ENCODE assay signal across 1 cellular context in the genomic region with DNA sequence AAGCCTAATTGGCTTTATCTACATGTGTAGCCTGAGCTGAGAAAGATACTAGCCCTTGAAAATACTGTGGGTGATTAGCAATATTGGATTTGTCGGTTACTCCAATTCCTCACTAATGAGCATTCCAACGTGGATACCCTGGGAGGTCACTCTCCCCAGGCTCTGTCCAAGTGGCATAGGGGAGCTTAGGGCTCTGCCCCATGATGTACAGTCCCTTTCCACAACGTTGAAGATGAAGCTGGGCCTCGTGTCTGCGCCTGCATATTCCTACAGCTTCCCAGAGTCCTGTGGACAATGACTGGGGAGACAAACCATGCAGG.
TF ChIP-seq lines count a peak whose summit lies in the region.

No MANE protein-coding gene starts in this region.

TF ChIP-seq in K562, 482 proteins besides CTCF, POLR2A, EP300 and RAD21 (continued from another document and continues in another):
- no peak for TF ChIP-seq NCOA1 (IDR thresholded peaks at IDR 0.05; ENCODE audit: low read depth)
- no peak for TF ChIP-seq ETS2 (tag; IDR thresholded peaks at IDR 0.05; ENCODE audit: borderline replicate concordance, poor library complexity, severe bottlenecking)
- no peak for TF ChIP-seq ZNF232 (CRISPR knock-in tag; IDR thresholded peaks at IDR 0.05)
- TF ChIP-seq PHB2 (IDR thresholded peaks at IDR 0.05; ENCODE audit: low read depth) = no peak
- TF ChIP-seq, protein P1, sequence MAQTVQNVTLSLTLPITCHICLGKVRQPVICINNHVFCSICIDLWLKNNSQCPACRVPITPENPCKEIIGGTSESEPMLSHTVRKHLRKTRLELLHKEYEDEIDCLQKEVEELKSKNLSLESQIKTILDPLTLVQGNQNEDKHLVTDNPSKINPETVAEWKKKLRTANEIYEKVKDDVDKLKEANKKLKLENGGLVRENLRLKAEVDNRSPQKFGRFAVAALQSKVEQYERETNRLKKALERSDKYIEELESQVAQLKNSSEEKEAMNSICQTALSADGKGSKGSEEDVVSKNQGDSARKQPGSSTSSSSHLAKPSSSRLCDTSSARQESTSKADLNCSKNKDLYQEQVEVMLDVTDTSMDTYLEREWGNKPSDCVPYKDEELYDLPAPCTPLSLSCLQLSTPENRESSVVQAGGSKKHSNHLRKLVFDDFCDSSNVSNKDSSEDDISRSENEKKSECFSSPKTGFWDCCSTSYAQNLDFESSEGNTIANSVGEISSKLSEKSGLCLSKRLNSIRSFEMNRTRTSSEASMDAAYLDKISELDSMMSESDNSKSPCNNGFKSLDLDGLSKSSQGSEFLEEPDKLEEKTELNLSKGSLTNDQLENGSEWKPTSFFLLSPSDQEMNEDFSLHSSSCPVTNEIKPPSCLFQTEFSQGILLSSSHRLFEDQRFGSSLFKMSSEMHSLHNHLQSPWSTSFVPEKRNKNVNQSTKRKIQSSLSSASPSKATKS (CRISPR knock-in tag; IDR thresholded peaks at IDR 0.05) = no peak
- TF ChIP-seq, protein P2, sequence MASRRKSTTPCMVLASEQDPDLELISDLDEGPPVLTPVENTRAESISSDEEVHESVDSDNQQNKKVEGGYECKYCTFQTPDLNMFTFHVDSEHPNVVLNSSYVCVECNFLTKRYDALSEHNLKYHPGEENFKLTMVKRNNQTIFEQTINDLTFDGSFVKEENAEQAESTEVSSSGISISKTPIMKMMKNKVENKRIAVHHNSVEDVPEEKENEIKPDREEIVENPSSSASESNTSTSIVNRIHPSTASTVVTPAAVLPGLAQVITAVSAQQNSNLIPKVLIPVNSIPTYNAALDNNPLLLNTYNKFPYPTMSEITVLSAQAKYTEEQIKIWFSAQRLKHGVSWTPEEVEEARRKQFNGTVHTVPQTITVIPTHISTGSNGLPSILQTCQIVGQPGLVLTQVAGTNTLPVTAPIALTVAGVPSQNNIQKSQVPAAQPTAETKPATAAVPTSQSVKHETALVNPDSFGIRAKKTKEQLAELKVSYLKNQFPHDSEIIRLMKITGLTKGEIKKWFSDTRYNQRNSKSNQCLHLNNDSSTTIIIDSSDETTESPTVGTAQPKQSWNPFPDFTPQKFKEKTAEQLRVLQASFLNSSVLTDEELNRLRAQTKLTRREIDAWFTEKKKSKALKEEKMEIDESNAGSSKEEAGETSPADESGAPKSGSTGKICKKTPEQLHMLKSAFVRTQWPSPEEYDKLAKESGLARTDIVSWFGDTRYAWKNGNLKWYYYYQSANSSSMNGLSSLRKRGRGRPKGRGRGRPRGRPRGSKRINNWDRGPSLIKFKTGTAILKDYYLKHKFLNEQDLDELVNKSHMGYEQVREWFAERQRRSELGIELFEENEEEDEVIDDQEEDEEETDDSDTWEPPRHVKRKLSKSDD (conservative IDR thresholded peaks at IDR 0.05; ENCODE audit: low read length) = no peak
- TF ChIP-seq, protein P3, sequence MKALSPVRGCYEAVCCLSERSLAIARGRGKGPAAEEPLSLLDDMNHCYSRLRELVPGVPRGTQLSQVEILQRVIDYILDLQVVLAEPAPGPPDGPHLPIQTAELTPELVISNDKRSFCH (CRISPR knock-in tag; IDR thresholded peaks at IDR 0.05) = no peak
- TF ChIP-seq, protein P3 (tag; IDR thresholded peaks at IDR 0.05) = no peak
- TF ChIP-seq, protein P4, sequence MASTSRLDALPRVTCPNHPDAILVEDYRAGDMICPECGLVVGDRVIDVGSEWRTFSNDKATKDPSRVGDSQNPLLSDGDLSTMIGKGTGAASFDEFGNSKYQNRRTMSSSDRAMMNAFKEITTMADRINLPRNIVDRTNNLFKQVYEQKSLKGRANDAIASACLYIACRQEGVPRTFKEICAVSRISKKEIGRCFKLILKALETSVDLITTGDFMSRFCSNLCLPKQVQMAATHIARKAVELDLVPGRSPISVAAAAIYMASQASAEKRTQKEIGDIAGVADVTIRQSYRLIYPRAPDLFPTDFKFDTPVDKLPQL (IDR thresholded peaks at IDR 0.05; ENCODE audit: extremely low read depth, insufficient read length) = no peak
- TF ChIP-seq, protein P5, sequence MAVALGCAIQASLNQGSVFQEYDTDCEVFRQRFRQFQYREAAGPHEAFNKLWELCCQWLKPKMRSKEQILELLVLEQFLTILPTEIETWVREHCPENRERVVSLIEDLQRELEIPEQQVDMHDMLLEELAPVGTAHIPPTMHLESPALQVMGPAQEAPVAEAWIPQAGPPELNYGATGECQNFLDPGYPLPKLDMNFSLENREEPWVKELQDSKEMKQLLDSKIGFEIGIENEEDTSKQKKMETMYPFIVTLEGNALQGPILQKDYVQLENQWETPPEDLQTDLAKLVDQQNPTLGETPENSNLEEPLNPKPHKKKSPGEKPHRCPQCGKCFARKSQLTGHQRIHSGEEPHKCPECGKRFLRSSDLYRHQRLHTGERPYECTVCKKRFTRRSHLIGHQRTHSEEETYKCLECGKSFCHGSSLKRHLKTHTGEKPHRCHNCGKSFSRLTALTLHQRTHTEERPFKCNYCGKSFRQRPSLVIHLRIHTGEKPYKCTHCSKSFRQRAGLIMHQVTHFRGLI (CRISPR knock-in tag; IDR thresholded peaks at IDR 0.05) = no peak
- TF ChIP-seq, protein P6, sequence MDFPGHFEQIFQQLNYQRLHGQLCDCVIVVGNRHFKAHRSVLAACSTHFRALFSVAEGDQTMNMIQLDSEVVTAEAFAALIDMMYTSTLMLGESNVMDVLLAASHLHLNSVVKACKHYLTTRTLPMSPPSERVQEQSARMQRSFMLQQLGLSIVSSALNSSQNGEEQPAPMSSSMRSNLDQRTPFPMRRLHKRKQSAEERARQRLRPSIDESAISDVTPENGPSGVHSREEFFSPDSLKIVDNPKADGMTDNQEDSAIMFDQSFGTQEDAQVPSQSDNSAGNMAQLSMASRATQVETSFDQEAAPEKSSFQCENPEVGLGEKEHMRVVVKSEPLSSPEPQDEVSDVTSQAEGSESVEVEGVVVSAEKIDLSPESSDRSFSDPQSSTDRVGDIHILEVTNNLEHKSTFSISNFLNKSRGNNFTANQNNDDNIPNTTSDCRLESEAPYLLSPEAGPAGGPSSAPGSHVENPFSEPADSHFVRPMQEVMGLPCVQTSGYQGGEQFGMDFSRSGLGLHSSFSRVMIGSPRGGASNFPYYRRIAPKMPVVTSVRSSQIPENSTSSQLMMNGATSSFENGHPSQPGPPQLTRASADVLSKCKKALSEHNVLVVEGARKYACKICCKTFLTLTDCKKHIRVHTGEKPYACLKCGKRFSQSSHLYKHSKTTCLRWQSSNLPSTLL (IDR thresholded peaks at IDR 0.05) = no peak
- no peak for TF ChIP-seq ASH1L (IDR thresholded peaks at IDR 0.05; ENCODE audit: borderline replicate concordance, low read depth, partially characterized antibody)
- TF ChIP-seq ZNF384 (IDR thresholded peaks at IDR 0.05; ENCODE audit: low read depth, low read length) = no peak
- peak; percentile 24; the same call in 1 of the 2 replicates for TF ChIP-seq BCL6 (CRISPR knock-in tag; IDR thresholded peaks at IDR 0.05)
- 0 out of 2 replicates have a peak, but pooled peaks have one; percentile 17 for TF ChIP-seq EP400 (IDR thresholded peaks at IDR 0.05)
- TF ChIP-seq ZKSCAN8 (CRISPR knock-in tag; IDR thresholded peaks at IDR 0.05) = 0 out of 2 replicates have a peak, but pooled peaks have one; percentile 27
- peak; percentile 34; the same call in 1 of the 2 replicates for TF ChIP-seq ZNF717 (CRISPR knock-in tag; IDR thresholded peaks at IDR 0.05)
- no peak for TF ChIP-seq NCOR1 (IDR thresholded peaks at IDR 0.05)
- TF ChIP-seq GTF2E2 (tag; IDR thresholded peaks at IDR 0.05) = no peak
- TF ChIP-seq, protein P7, sequence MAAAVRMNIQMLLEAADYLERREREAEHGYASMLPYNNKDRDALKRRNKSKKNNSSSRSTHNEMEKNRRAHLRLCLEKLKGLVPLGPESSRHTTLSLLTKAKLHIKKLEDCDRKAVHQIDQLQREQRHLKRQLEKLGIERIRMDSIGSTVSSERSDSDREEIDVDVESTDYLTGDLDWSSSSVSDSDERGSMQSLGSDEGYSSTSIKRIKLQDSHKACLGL (CRISPR knock-in tag; IDR thresholded peaks at IDR 0.05; ENCODE audit: borderline replicate concordance, poor library complexity, severe bottlenecking) = no peak
- no peak for TF ChIP-seq ZSCAN29 (IDR thresholded peaks at IDR 0.05)
- TF ChIP-seq PTBP1 (IDR thresholded peaks at IDR 0.05; ENCODE audit: low read depth, low read length) = no peak
- peak in 1 of 2 experiments; percentile 8; a peak in 1 of 4 replicates for TF ChIP-seq TEAD1 (CRISPR knock-in tag; IDR thresholded peaks at IDR 0.05)
- no peak for TF ChIP-seq BMI1 (IDR thresholded peaks at IDR 0.05; ENCODE audit: low read length)
- TF ChIP-seq SMC3 (conservative IDR thresholded peaks at IDR 0.05; ENCODE audit: insufficient read depth, low read depth, low read length) = no peak
- TF ChIP-seq SPI1 (IDR thresholded peaks at IDR 0.05; ENCODE audit: borderline replicate concordance, low read depth, low read length) = no peak
- no peak for TF ChIP-seq DDX20 (tag; IDR thresholded peaks at IDR 0.05; ENCODE audit: low read depth)
- TF ChIP-seq, protein P8, sequence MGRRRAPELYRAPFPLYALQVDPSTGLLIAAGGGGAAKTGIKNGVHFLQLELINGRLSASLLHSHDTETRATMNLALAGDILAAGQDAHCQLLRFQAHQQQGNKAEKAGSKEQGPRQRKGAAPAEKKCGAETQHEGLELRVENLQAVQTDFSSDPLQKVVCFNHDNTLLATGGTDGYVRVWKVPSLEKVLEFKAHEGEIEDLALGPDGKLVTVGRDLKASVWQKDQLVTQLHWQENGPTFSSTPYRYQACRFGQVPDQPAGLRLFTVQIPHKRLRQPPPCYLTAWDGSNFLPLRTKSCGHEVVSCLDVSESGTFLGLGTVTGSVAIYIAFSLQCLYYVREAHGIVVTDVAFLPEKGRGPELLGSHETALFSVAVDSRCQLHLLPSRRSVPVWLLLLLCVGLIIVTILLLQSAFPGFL (CRISPR knock-in tag; IDR thresholded peaks at IDR 0.05) = no peak
- TF ChIP-seq HBP1 (CRISPR knock-in tag; IDR thresholded peaks at IDR 0.05) = peak; percentile 26; the same call in 1 of the 2 replicates
- TF ChIP-seq ZNF586 (CRISPR knock-in tag; conservative IDR thresholded peaks at IDR 0.05) = peak; percentile 61; the same call in 1 of the 2 replicates
- TF ChIP-seq RBM39 (optimal IDR thresholded peaks at IDR 0.05; ENCODE audit: low read depth, low read length) = peak; percentile 54
- TF ChIP-seq TAF1 (IDR thresholded peaks at IDR 0.05; ENCODE audit: control insufficient read depth, extremely low read depth, insufficient read depth, low read length, severe bottlenecking) = peak; percentile 31
- TF ChIP-seq SAFB (IDR thresholded peaks at IDR 0.05; ENCODE audit: borderline replicate concordance, low read depth, low read length) = no peak
- TF ChIP-seq, protein P9, sequence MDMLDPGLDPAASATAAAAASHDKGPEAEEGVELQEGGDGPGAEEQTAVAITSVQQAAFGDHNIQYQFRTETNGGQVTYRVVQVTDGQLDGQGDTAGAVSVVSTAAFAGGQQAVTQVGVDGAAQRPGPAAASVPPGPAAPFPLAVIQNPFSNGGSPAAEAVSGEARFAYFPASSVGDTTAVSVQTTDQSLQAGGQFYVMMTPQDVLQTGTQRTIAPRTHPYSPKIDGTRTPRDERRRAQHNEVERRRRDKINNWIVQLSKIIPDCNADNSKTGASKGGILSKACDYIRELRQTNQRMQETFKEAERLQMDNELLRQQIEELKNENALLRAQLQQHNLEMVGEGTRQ (CRISPR knock-in tag; IDR thresholded peaks at IDR 0.05) = no peak
- TF ChIP-seq BRD9 (IDR thresholded peaks at IDR 0.05; ENCODE audit: low read depth, partially characterized antibody) = no peak
- peak; percentile 57; the same call in 1 of the 2 replicates for TF ChIP-seq KHSRP (IDR thresholded peaks at IDR 0.05)
- TF ChIP-seq MAFK (IDR thresholded peaks at IDR 0.05; ENCODE audit: low read length) = no peak
- no peak for TF ChIP-seq PTRF (tag; IDR thresholded peaks at IDR 0.05)
- no peak for TF ChIP-seq SREBF1 (IDR thresholded peaks at IDR 0.05; ENCODE audit: borderline replicate concordance, low read depth, low read length)
- TF ChIP-seq STAG1 (CRISPR knock-in tag; IDR thresholded peaks at IDR 0.05; ENCODE audit: borderline replicate concordance) = no peak
- TF ChIP-seq ESRRB (CRISPR knock-in tag; IDR thresholded peaks at IDR 0.05; ENCODE audit: borderline replicate concordance) = no peak
- no peak; the same call in 1 of the 2 replicates for TF ChIP-seq SUPT5H (IDR thresholded peaks at IDR 0.05)
- TF ChIP-seq FOXK2 (conservative IDR thresholded peaks at IDR 0.05 in 1 of 2, IDR thresholded peaks at IDR 0.05 in 1 of 2; ENCODE audit: low read depth in 2 of 2) = no peak
- TF ChIP-seq EGR1 (conservative IDR thresholded peaks at IDR 0.05) = no peak
- no peak for TF ChIP-seq ZBTB11 (CRISPR knock-in tag; IDR thresholded peaks at IDR 0.05)
